ENCODE assay signal across 32 cellular contexts in genomic region chr13:66547685-66548084, GRCh38.
"Had no signal": no experiment of that assay in that cellular context is flagged by ENCODE, and none has a peak within 500 bp of the region (broad histone marks: within the 10 kb centered on the region; RNA-seq: fewer than 3 reads in every experiment).

No MANE protein-coding gene starts in this region.

- ATAC-seq: activated CD4-positive, CD25-positive, alpha-beta regulatory T cell treated with anti-CD3 and anti-CD28 coated beads, Interleukin-2, amount 50 U/mL, for 24 hours; activated CD8-positive, alpha-beta memory T cell treated with anti-CD3 and anti-CD28 coated beads, Interleukin-2, amount 10 ng/mL, durations not matched to agents 7 days and 5 days; activated CD8-positive, alpha-beta T cell treated with anti-CD3 and anti-CD28 coated beads, Interleukin-2, amount 10 ng/mL, durations not matched to agents 7 days and 5 days; activated naive CD8-positive, alpha-beta T cell treated with anti-CD3 and anti-CD28 coated beads, Interleukin-2, amount 50 U/mL, for 24 hours; esophagus mucosa; gastrocnemius medialis; heart left ventricle had no signal

- H3K9me3 ChIP-seq: adrenal gland, breast epithelium, gastrocnemius medialis, heart left ventricle had no signal

- H3K27ac ChIP-seq: adrenal gland, breast epithelium, cardiac muscle cell, coronary artery, dorsolateral prefrontal cortex, gastrocnemius medialis, heart left ventricle, VCaP had no signal

- DNase-seq: activated B cell treated with CpG ODN at 0.5 μM for 24 hours; activated CD4-positive, alpha-beta memory T cell treated with anti-CD3 and anti-CD28 coated beads for 36 hours; activated CD4-positive, alpha-beta T cell treated with anti-CD3 and anti-CD28 coated beads for 48 hours; activated CD4-positive, alpha-beta T cell treated with anti-CD3 and anti-CD28 coated beads, Interleukin-2, amount 50 U/mL, for 1 hour; activated CD8-positive, alpha-beta memory T cell treated with anti-CD3 and anti-CD28 coated beads, Interleukin-2, amount 10 ng/mL, durations not matched to agents 7 days and 5 days; activated CD8-positive, alpha-beta memory T cell treated with anti-CD3 and anti-CD28 coated beads, Interleukin-2, amount 50 U/mL, for 4 hours; activated CD8-positive, alpha-beta T cell treated with anti-CD3 and anti-CD28 coated beads, Interleukin-2, amount 10 ng/mL, durations not matched to agents 7 days and 5 days; activated effector memory CD4-positive, alpha-beta T cell treated with anti-CD3 and anti-CD28 coated beads, Interleukin-2, amount 50 U/mL, for 16 hours; activated naive CD4-positive, alpha-beta T cell treated with anti-CD3 and anti-CD28 coated beads for 36 hours; activated naive CD8-positive, alpha-beta T cell treated with anti-CD3 and anti-CD28 coated beads for 36 hours; activated naive CD8-positive, alpha-beta T cell treated with anti-CD3 and anti-CD28 coated beads, Interleukin-2, amount 50 U/mL, for 24 hours; activated T-cell treated with anti-CD3 and anti-CD28 coated beads, Interleukin-2, amount 50 U/mL, for 1 hour; activated T-cell treated with anti-CD3 and anti-CD28 coated beads, Interleukin-2, amount 50 U/mL, for 48 hours; adrenal gland; amygdala; aorta; central memory CD4-positive, alpha-beta T cell; cerebellar nuclear complex; dorsolateral prefrontal cortex; effector memory CD4-positive, alpha-beta T cell; endodermal cell; foreskin fibroblast; gastrocnemius medialis; glutamatergic neuron; heart left ventricle; T-helper 2 cell had no signal

- H3K4me1 ChIP-seq: adrenal gland, breast epithelium, gastrocnemius medialis, heart left ventricle had no signal

- H3K4me3 ChIP-seq: adrenal gland, breast epithelium, cardiac muscle cell, coronary artery, dorsolateral prefrontal cortex, gastrocnemius medialis, heart left ventricle had no signal

- H3K27me3 ChIP-seq: adrenal gland, breast epithelium, cardiac muscle cell, dorsolateral prefrontal cortex, gastrocnemius medialis, heart left ventricle had no signal

- H3K36me3 ChIP-seq: adrenal gland, breast epithelium, cardiac muscle cell, gastrocnemius medialis, heart left ventricle had no signal
